13 cellular contexts compared by ENCODE assay signal in the genomic region with DNA sequence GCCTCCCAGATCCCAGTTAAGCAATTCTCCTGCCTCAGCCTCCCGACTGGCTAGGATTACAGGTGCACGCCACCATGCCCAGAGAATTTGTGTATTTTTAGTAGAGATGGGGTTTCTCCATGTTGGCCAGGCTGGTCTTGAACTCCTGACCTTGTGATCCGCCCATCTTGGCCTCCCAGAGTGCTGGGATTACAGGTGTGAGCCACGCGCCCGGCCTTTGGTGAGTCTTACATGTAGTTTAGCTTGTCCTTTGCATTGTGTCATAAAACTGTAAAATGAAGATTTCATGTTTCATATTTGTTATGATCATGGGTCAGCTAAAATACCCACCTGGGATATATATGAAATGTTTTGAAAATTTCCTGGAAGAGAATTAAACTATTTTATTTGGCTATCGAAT.
"Had no signal": no experiment of that assay in that cellular context is flagged by ENCODE, and none has a peak within 500 bp of the region (broad histone marks: within the 10 kb centered on the region; RNA-seq: fewer than 3 reads in every experiment).

No MANE protein-coding gene starts in this region.

- H3K9me3 Mint-ChIP-seq: activated CD4-positive, alpha-beta T cell treated with anti-CD3 and anti-CD28 coated beads, Interleukin-2, amount 10 ng/mL, durations not matched to agents 24 days and 14 days; activated naive CD8-positive, alpha-beta T cell treated with anti-CD3 and anti-CD28 coated beads for 36 hours; nephron; WTC11 had no signal

- H3K4me3 Mint-ChIP-seq: activated CD4-positive, alpha-beta T cell treated with anti-CD3 and anti-CD28 coated beads, Interleukin-2, amount 10 ng/mL, durations not matched to agents 24 days and 14 days; activated naive CD8-positive, alpha-beta T cell treated with anti-CD3 and anti-CD28 coated beads for 36 hours; nephron; WTC11 had no signal

- H3K4me1 ChIP-seq: prostate gland had no signal

- ATAC-seq: esophagus mucosa, WTC11 had no signal

- H3K27me3 ChIP-seq: tibial nerve had no signal

- H3K4me1 Mint-ChIP-seq: activated naive CD8-positive, alpha-beta T cell treated with anti-CD3 and anti-CD28 coated beads for 36 hours had no signal

- H3K27me3 Mint-ChIP-seq: activated CD4-positive, alpha-beta T cell treated with anti-CD3 and anti-CD28 coated beads, Interleukin-2, amount 10 ng/mL, durations not matched to agents 24 days and 14 days; activated naive CD8-positive, alpha-beta T cell treated with anti-CD3 and anti-CD28 coated beads for 36 hours had no signal

- H3K4me3 ChIP-seq: prostate gland, tibial nerve had no signal

- H3K36me3 Mint-ChIP-seq: activated naive CD8-positive, alpha-beta T cell treated with anti-CD3 and anti-CD28 coated beads for 36 hours had no signal

- H3K27ac ChIP-seq: prostate gland had no signal

- H3K27ac Mint-ChIP-seq: activated CD4-positive, alpha-beta T cell treated with anti-CD3 and anti-CD28 coated beads, Interleukin-2, amount 10 ng/mL, durations not matched to agents 24 days and 14 days; activated naive CD8-positive, alpha-beta T cell treated with anti-CD3 and anti-CD28 coated beads for 36 hours; nephron had no signal

- DNase-seq: activated CD4-positive, alpha-beta T cell treated with anti-CD3 and anti-CD28 coated beads, Interleukin-2, amount 10 ng/mL, durations not matched to agents 24 days and 14 days; activated naive CD8-positive, alpha-beta T cell treated with anti-CD3 and anti-CD28 coated beads for 36 hours; anterior cingulate cortex; glutamatergic neuron; kidney glomerular epithelial cell; occipital lobe; stimulated activated CD4-positive, alpha-beta T cell treated with anti-CD3 and anti-CD28 coated beads, Interleukin-12 subunit alpha, Interleukin-12 subunit beta, amount 100 ng/mL, for 4 hours; stimulated activated CD4-positive, alpha-beta T cell treated with anti-CD3 and anti-CD28 coated beads, Interleukin-2, amount 100 ng/mL, for 24 hours had no signal

- H3K9me3 ChIP-seq: prostate gland, tibial nerve had no signal
